In genomic region chr5:41903382-41903891, GRCh38 we compare ENCODE assay signal across 8 cellular contexts. TPM values are rescaled to one million over a fixed set of nuclear protein-coding genes. Genes with fewer than 3 reads are reported as not detected.
DNase-seq lines count a peak whose midpoint lies in the region; TF ChIP-seq lines count a peak whose summit lies in the region.

No MANE protein-coding gene starts in this region.

- H2AFZ ChIP-seq in neural cell (ENCODE audit: low read depth, low read length): peak overlapping the region; percentile 62

- H3K4me3 ChIP-seq in MG63 (peak overlapping the region; percentile 73), coronary artery (peak overlapping the region; percentile 95), neural cell (ENCODE audit: low read length) (peak overlapping the region; percentile 81)

- H3F3A ChIP-seq in neural cell (ENCODE audit: insufficient read depth, low read length, poor library complexity, severe bottlenecking): no peaks in the 10 kb centered on the region

- no peak for TF ChIP-seq RAD21 in neural cell (conservative IDR thresholded peaks at IDR 0.05)

- H3K27ac ChIP-seq in C4-2B (peak overlapping the region; percentile 76), coronary artery (peak overlapping the region; percentile 89 to 92), neural cell (ENCODE audit: low read length) (peak overlapping the region; percentile 60)

- intact Hi-C loops in posterior vena cava (cut with DNase I): loop anchor here in 1 of 2 donors (10.0 kb wide), 1 partner anchor 49 kb away; no protein-coding TSS in a partner anchor

- TF ChIP-seq CTCF in C4-2B (conservative IDR thresholded peaks at IDR 0.05) (no peak), coronary artery (IDR thresholded peaks at IDR 0.05) (no peak), neural cell (IDR thresholded peaks at IDR 0.05; ENCODE audit: poor library complexity, severe bottlenecking) (no peak)

- no peaks in the 10 kb centered on the region for H3K27me3 ChIP-seq in MG63
- no peaks in the 10 kb centered on the region for H3K27me3 ChIP-seq in neural cell (ENCODE audit: insufficient read depth, low read depth, low read length)

- H3K4me2 ChIP-seq in neural cell (ENCODE audit: low read length): peak overlapping the region; percentile 70

- no peaks in the 10 kb centered on the region for H3K9me3 ChIP-seq in MG63
- no peaks in the 10 kb centered on the region for H3K9me3 ChIP-seq in neural cell (ENCODE audit: low read length)

- no peak for TF ChIP-seq EP300 in neural cell (conservative IDR thresholded peaks at IDR 0.05; ENCODE audit: poor library complexity, severe bottlenecking)

- H4K20me1 ChIP-seq in neural cell (ENCODE audit: insufficient read depth): no peaks in the 10 kb centered on the region

- H3K9me2 ChIP-seq in neural cell (ENCODE audit: insufficient read depth, low read length): no peaks in the 10 kb centered on the region

- no peak for DNase-seq in MG63
- no peak for DNase-seq in coronary artery (ENCODE audit: low spot score)
- no peak for DNase-seq in stimulated activated naive CD4-positive, alpha-beta T cell (lab: John Stamatoyannopoulos, UW)
- DNase-seq in NOMO-1 treated with DMSO at 0.1 percent for 48 hours (lab: John Stamatoyannopoulos, UW; ENCODE audit: unreplicated experiment): no peak
- DNase-seq in HuH-7 (ENCODE audit: low spot score): no peak
- no peak for DNase-seq in posterior vena cava (ENCODE audit: low spot score)

- peak overlapping the region; percentile 60 for H3K9ac ChIP-seq in neural cell (ENCODE audit: low read length)

- peaks cover 35% of the 10 kb centered on the region for H3K79me2 ChIP-seq in neural cell (replicated peaks; ENCODE audit: insufficient read depth, low read length)

- H3K36me3 ChIP-seq in MG63 (peaks cover 10% of the 10 kb centered on the region), neural cell (ENCODE audit: insufficient read depth, low read length) (peaks cover 4% of the 10 kb centered on the region)

TF ChIP-seq in neural cell, 6 proteins besides CTCF, POLR2A, EP300 and RAD21:
- no peak for TF ChIP-seq TAF1 (IDR thresholded peaks at IDR 0.05; ENCODE audit: low read depth)
- TF ChIP-seq, protein P1, sequence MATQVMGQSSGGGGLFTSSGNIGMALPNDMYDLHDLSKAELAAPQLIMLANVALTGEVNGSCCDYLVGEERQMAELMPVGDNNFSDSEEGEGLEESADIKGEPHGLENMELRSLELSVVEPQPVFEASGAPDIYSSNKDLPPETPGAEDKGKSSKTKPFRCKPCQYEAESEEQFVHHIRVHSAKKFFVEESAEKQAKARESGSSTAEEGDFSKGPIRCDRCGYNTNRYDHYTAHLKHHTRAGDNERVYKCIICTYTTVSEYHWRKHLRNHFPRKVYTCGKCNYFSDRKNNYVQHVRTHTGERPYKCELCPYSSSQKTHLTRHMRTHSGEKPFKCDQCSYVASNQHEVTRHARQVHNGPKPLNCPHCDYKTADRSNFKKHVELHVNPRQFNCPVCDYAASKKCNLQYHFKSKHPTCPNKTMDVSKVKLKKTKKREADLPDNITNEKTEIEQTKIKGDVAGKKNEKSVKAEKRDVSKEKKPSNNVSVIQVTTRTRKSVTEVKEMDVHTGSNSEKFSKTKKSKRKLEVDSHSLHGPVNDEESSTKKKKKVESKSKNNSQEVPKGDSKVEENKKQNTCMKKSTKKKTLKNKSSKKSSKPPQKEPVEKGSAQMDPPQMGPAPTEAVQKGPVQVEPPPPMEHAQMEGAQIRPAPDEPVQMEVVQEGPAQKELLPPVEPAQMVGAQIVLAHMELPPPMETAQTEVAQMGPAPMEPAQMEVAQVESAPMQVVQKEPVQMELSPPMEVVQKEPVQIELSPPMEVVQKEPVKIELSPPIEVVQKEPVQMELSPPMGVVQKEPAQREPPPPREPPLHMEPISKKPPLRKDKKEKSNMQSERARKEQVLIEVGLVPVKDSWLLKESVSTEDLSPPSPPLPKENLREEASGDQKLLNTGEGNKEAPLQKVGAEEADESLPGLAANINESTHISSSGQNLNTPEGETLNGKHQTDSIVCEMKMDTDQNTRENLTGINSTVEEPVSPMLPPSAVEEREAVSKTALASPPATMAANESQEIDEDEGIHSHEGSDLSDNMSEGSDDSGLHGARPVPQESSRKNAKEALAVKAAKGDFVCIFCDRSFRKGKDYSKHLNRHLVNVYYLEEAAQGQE (IDR thresholded peaks at IDR 0.05; ENCODE audit: borderline replicate concordance): no peak
- TF ChIP-seq SMC3 (conservative IDR thresholded peaks at IDR 0.05; ENCODE audit: poor library complexity): no peak
- no peak for TF ChIP-seq POLR2AphosphoS5 (IDR thresholded peaks at IDR 0.05)
- no peak for TF ChIP-seq MXI1 (conservative IDR thresholded peaks at IDR 0.05; ENCODE audit: poor library complexity, severe bottlenecking)
- no peak for TF ChIP-seq EZH2 (IDR thresholded peaks at IDR 0.05; ENCODE audit: borderline replicate concordance, insufficient read depth, low read length, poor library complexity, severe bottlenecking)
TF ChIP-seq in neural cell: peak in this region for 0.

RNA-seq across cellular contexts. Expression of gene RIMOC1, which starts 0.7 kb away (rescaled TPM):
- total RNA-seq in MG63 (2014; rRNA removed; shearing (Covaris generic); ENCODE audit: low replicate concordance): 5.5 and 8.6 TPM in 2 replicates
- 18.5 and 18.7 TPM in 2 replicates for polyA plus RNA-seq in neural cell
- polyA minus RNA-seq in neural cell: 33.1 and 41.3 TPM in 2 replicates
- total RNA-seq in posterior vena cava: 10 to 100 TPM; 31.1 to 33.7 TPM

RNA-seq across cellular contexts. Expression of gene FBXO4, which starts 21.6 kb away (rescaled TPM):
- total RNA-seq in MG63 (2014; rRNA removed; shearing (Covaris generic); ENCODE audit: low replicate concordance): 10.5 and 13.0 TPM in 2 replicates
- 0.36 and 3.9 TPM in 2 replicates for polyA plus RNA-seq in neural cell
- 1.5 and 2.9 TPM in 2 replicates for polyA minus RNA-seq in neural cell
- 10 to 100 TPM; 10.9 to 14.3 TPM for total RNA-seq in posterior vena cava

RNA-seq across cellular contexts. Expression of gene OXCT1, which starts 33.2 kb away (rescaled TPM):
- total RNA-seq in MG63 (2014; rRNA removed; shearing (Covaris generic); ENCODE audit: low replicate concordance): 30.0 and 39.0 TPM in 2 replicates
- polyA plus RNA-seq in neural cell: 85.3 and 90.5 TPM in 2 replicates
- polyA minus RNA-seq in neural cell: 74.0 and 82.3 TPM in 2 replicates
- total RNA-seq in posterior vena cava: 10 to 100 TPM; 44.0 to 44.2 TPM
